Comparison of ENCODE assay signal across 10 cellular contexts in genomic region chr20:4720977-4721349, GRCh38. TPM values are rescaled to one million over a fixed set of nuclear protein-coding genes. Genes with fewer than 3 reads are reported as not detected.
DNase-seq lines count a peak whose midpoint lies in the region; ATAC-seq and TF ChIP-seq lines count a peak whose summit lies in the region.
"Had no signal": no experiment of that assay in that cellular context is flagged by ENCODE, and none has a peak within 500 bp of the region (broad histone marks: within the 10 kb centered on the region; RNA-seq: fewer than 3 reads in every experiment).

No MANE protein-coding gene starts in this region.

- H4K20me1 ChIP-seq in neural progenitor cell (ENCODE audit: low read depth) = peaks cover 3% of the 10 kb centered on the region

- H3K27me3 ChIP-seq in Caco-2 (replicated peaks; ENCODE audit: control insufficient read depth, insufficient read depth, low read length) = no peaks in the 10 kb centered on the region; the same call in 1 of the 2 replicates
- no peaks in the 10 kb centered on the region for H3K27me3 ChIP-seq in neural progenitor cell
- H3K27me3 ChIP-seq: adrenal gland had no signal

- H3K36me3 ChIP-seq in Caco-2 (ENCODE audit: control insufficient read depth, insufficient read depth, low read length) = no peaks in the 10 kb centered on the region
- no peaks in the 10 kb centered on the region for H3K36me3 ChIP-seq in neural progenitor cell
- H3K36me3 ChIP-seq: adrenal gland, WERI-Rb-1 had no signal

- intact Hi-C loops in Caco-2 (cut with micrococcal nuclease; ENCODE audit: unreplicated experiment) = loop anchor here (1.0 kb wide), 2 partner anchors 107 to 114 kb away; no protein-coding TSS in a partner anchor

- peak in 1 of 2 experiments; percentile 14 for DNase-seq in Caco-2
- peak; percentile 37 for DNase-seq in neural progenitor cell (ENCODE audit: low spot score)
- DNase-seq in kidney tubule cell (ENCODE audit: low spot score) = no peak
- no peak for DNase-seq in T-helper 2 cell
- no peak for DNase-seq in NCI-H1105 treated with DMSO at 0.1 percent for 48 hours (lab: John Stamatoyannopoulos, UW)
- DNase-seq in GM19238 (ENCODE audit: insufficient read length, low spot score) = no peak

- TF ChIP-seq CTCF in Caco-2 (IDR thresholded peaks at IDR 0.05; ENCODE audit: insufficient read depth in 1 of 2, low read depth in 1 of 2, low read length in 1 of 2, severe bottlenecking in 1 of 2, unreplicated experiment in 1 of 2) (no peak), neural progenitor cell (IDR thresholded peaks at IDR 0.05) (no peak)

- H3K79me2 ChIP-seq in neural progenitor cell (ENCODE audit: low read depth) = no peaks in the 10 kb centered on the region

- H3K36me3 Mint-ChIP-seq in Caco-2 (ENCODE audit: insufficient read depth, unreplicated experiment) = no peaks in the 10 kb centered on the region
- H3K36me3 Mint-ChIP-seq in neural progenitor cell = no peaks in the 10 kb centered on the region

- H3K9me3 Mint-ChIP-seq in Caco-2 (ENCODE audit: unreplicated experiment) (no peaks in the 10 kb centered on the region), neural progenitor cell (peaks cover 5% of the 10 kb centered on the region)

- no TSS peak for BruUV-seq in Caco-2 (replicated peaks; lab: Mats Ljungman, UMichigan)

- peak overlapping the region; percentile 42 for H3K4me3 Mint-ChIP-seq in Caco-2 (ENCODE audit: unreplicated experiment)
- H3K4me3 Mint-ChIP-seq in neural progenitor cell = no peak overlapping the region

- H3K27me3 Mint-ChIP-seq in Caco-2 (ENCODE audit: insufficient read depth, unreplicated experiment) = no peaks in the 10 kb centered on the region
- peaks cover 5% of the 10 kb centered on the region for H3K27me3 Mint-ChIP-seq in neural progenitor cell (ENCODE audit: insufficient read depth, low read depth)

- no peak overlapping the region for H3K27ac Mint-ChIP-seq in Caco-2 (ENCODE audit: unreplicated experiment)
- H3K27ac Mint-ChIP-seq in neural progenitor cell = no peak overlapping the region

- H3K4me1 ChIP-seq in Caco-2 (peaks cover 4% of the 10 kb centered on the region; the same call in 1 of the 2 replicates), neural progenitor cell (peaks cover 22% of the 10 kb centered on the region)

- peak overlapping the region; percentile 59 for H3K4me2 ChIP-seq in neural progenitor cell

- peak overlapping the region; percentile 96 for H3K27ac ChIP-seq in angular gyrus (ENCODE audit: low read depth, low read length)
- no peak overlapping the region for H3K27ac ChIP-seq in neural progenitor cell

- CTCF ChIA-PET in Caco-2 (lab: Charles Lee) = interaction anchor here (0.7 to 2.6 kb wide), 4 partner anchors 107 to 119 kb away, joined by 3 to 13 read pairs (median 8); no protein-coding TSS in a partner anchor

- H3K9me3 ChIP-seq in Caco-2 = no peaks in the 10 kb centered on the region
- no peaks in the 10 kb centered on the region for H3K9me3 ChIP-seq in neural progenitor cell (ENCODE audit: low read depth)
- H3K9me3 ChIP-seq: adrenal gland had no signal

- H3K4me3 ChIP-seq in Caco-2 (ENCODE audit: low read depth, low read length) (no peak overlapping the region), neural progenitor cell (peak overlapping the region; percentile 27)
- H3K4me3 ChIP-seq: adrenal gland had no signal

- peak overlapping the region; percentile 69 for H2AFZ ChIP-seq in neural progenitor cell (replicated peaks)

- peak; percentile 19 for ATAC-seq in HG02885 (IDR thresholded peaks at IDR 0.05; ENCODE audit: poor library complexity, unreplicated experiment)

- POLR2A ChIA-PET in Caco-2 (lab: Charles Lee) = no interaction called here

- H3K9ac ChIP-seq in neural progenitor cell = no peak overlapping the region

- H3K4me1 Mint-ChIP-seq in Caco-2 (ENCODE audit: low read depth, unreplicated experiment) (peaks cover 6% of the 10 kb centered on the region), neural progenitor cell (peaks cover 42% of the 10 kb centered on the region)

- H3F3A ChIP-seq in neural progenitor cell (ENCODE audit: low read depth) = peaks cover 16% of the 10 kb centered on the region

RNA-seq across cellular contexts. Expression of gene PRND, which starts 0.7 kb away (rescaled TPM):
- total RNA-seq in Caco-2 (2022) (not detected in 2 replicates), neural progenitor cell (ENCODE audit: low replicate concordance) (not detected in 2 replicates)
- total RNA-seq: adrenal gland had no signal

RNA-seq across cellular contexts. Expression of gene PRNP, which starts 34.7 kb away (rescaled TPM):
- total RNA-seq in Caco-2 (2022) = 28.0 and 28.5 TPM in 2 replicates
- total RNA-seq in neural progenitor cell (ENCODE audit: low replicate concordance) = 4.2 and 5.4 TPM in 2 replicates
